1 cellular context compared by ENCODE assay signal in the genomic region with DNA sequence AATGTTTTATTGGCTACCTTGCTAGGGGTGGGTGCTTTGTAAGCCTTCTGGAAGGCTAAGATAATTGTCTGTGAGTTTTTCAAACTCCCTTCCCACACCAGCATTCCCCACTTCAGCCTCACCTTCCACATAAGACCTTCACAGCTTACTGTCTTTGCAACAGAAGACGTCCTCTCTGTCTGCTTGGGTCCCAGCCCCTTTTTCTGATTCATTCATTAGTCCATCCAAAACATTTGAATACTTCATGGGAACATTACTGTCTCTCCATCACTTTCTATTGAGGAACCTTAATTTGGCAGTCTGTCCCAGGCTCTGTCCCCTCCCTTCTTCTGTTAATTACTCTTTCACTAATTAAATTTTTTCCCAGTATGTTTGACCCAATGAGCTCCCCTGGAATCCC.
TF ChIP-seq lines count a peak whose summit lies in the region.

No MANE protein-coding gene starts in this region.

TF ChIP-seq in GM23338, 12 proteins besides CTCF, POLR2A, EP300 and RAD21 (continued from another document):
- TF ChIP-seq EZH2 (IDR thresholded peaks at IDR 0.05; ENCODE audit: low read depth, unreplicated experiment) (no peak), JUNB (IDR thresholded peaks at IDR 0.05; ENCODE audit: unreplicated experiment) (no peak), STAT1 (IDR thresholded peaks at IDR 0.05; ENCODE audit: unreplicated experiment) (no peak), NANOG (IDR thresholded peaks at IDR 0.05; ENCODE audit: borderline replicate concordance) (no peak), CREB1 (CRISPR knock-in tag; IDR thresholded peaks at IDR 0.05; ENCODE audit: low read depth) (no peak), POLR2AphosphoS5 (IDR thresholded peaks at IDR 0.05; ENCODE audit: low read depth) (no peak), ZNF114 (CRISPR knock-in tag; IDR thresholded peaks at IDR 0.05) (no peak)
- TF ChIP-seq, protein P1, sequence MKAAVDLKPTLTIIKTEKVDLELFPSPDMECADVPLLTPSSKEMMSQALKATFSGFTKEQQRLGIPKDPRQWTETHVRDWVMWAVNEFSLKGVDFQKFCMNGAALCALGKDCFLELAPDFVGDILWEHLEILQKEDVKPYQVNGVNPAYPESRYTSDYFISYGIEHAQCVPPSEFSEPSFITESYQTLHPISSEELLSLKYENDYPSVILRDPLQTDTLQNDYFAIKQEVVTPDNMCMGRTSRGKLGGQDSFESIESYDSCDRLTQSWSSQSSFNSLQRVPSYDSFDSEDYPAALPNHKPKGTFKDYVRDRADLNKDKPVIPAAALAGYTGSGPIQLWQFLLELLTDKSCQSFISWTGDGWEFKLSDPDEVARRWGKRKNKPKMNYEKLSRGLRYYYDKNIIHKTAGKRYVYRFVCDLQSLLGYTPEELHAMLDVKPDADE (IDR thresholded peaks at IDR 0.05): no peak
- TF ChIP-seq, protein P2, sequence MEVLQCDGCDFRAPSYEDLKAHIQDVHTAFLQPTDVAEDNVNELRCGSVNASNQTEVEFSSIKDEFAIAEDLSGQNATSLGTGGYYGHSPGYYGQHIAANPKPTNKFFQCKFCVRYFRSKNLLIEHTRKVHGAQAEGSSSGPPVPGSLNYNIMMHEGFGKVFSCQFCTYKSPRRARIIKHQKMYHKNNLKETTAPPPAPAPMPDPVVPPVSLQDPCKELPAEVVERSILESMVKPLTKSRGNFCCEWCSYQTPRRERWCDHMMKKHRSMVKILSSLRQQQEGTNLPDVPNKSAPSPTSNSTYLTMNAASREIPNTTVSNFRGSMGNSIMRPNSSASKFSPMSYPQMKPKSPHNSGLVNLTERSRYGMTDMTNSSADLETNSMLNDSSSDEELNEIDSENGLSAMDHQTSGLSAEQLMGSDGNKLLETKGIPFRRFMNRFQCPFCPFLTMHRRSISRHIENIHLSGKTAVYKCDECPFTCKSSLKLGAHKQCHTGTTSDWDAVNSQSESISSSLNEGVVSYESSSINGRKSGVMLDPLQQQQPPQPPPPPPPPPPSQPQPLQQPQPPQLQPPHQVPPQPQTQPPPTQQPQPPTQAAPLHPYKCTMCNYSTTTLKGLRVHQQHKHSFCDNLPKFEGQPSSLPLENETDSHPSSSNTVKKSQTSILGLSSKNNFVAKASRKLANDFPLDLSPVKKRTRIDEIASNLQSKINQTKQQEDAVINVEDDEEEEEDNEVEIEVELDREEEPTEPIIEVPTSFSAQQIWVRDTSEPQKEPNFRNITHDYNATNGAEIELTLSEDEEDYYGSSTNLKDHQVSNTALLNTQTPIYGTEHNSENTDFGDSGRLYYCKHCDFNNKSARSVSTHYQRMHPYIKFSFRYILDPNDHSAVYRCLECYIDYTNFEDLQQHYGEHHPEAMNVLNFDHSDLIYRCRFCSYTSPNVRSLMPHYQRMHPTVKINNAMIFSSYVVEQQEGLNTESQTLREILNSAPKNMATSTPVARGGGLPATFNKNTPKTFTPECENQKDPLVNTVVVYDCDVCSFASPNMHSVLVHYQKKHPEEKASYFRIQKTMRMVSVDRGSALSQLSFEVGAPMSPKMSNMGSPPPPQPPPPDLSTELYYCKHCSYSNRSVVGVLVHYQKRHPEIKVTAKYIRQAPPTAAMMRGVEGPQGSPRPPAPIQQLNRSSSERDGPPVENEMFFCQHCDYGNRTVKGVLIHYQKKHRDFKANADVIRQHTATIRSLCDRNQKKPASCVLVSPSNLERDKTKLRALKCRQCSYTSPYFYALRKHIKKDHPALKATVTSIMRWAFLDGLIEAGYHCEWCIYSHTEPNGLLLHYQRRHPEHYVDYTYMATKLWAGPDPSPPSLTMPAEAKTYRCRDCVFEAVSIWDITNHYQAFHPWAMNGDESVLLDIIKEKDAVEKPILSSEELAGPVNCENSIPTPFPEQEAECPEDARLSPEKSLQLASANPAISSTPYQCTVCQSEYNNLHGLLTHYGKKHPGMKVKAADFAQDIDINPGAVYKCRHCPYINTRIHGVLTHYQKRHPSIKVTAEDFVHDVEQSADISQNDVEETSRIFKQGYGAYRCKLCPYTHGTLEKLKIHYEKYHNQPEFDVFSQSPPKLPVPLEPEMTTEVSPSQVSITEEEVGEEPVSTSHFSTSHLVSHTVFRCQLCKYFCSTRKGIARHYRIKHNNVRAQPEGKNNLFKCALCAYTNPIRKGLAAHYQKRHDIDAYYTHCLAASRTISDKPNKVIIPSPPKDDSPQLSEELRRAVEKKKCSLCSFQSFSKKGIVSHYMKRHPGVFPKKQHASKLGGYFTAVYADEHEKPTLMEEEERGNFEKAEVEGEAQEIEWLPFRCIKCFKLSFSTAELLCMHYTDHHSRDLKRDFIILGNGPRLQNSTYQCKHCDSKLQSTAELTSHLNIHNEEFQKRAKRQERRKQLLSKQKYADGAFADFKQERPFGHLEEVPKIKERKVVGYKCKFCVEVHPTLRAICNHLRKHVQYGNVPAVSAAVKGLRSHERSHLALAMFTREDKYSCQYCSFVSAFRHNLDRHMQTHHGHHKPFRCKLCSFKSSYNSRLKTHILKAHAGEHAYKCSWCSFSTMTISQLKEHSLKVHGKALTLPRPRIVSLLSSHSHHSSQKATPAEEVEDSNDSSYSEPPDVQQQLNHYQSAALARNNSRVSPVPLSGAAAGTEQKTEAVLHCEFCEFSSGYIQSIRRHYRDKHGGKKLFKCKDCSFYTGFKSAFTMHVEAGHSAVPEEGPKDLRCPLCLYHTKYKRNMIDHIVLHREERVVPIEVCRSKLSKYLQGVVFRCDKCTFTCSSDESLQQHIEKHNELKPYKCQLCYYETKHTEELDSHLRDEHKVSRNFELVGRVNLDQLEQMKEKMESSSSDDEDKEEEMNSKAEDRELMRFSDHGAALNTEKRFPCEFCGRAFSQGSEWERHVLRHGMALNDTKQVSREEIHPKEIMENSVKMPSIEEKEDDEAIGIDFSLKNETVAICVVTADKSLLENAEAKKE (CRISPR knock-in tag; IDR thresholded peaks at IDR 0.05): no peak
